Comparison of ENCODE assay signal across 10 cellular contexts in genomic region chr19:48735031-48735615, GRCh38. TPM values are rescaled to one million over a fixed set of nuclear protein-coding genes. Genes with fewer than 3 reads are reported as not detected.
DNase-seq lines count a peak whose midpoint lies in the region; ATAC-seq and TF ChIP-seq lines count a peak whose summit lies in the region.
"Had no signal": no experiment of that assay in that cellular context is flagged by ENCODE, and none has a peak within 500 bp of the region (broad histone marks: within the 10 kb centered on the region; RNA-seq: fewer than 3 reads in every experiment).

No MANE protein-coding gene starts in this region.

- peak; percentile 22 to 41 for TF ChIP-seq CTCF in Caco-2 (IDR thresholded peaks at IDR 0.05; ENCODE audit: insufficient read depth in 1 of 2, low read depth in 1 of 2, low read length in 1 of 2, severe bottlenecking in 1 of 2, unreplicated experiment in 1 of 2)

- intact Hi-C loops in Caco-2 (cut with micrococcal nuclease; ENCODE audit: unreplicated experiment), result no loop called here

- H3K4me1 Mint-ChIP-seq in Caco-2 (ENCODE audit: low read depth, unreplicated experiment), result peaks cover 33% of the 10 kb centered on the region
- peaks cover 7% of the 10 kb centered on the region for H3K4me1 Mint-ChIP-seq in T-helper 2 cell treated with Interferon-gamma antibody and Interleukin-4, amounts not matched to agents 5 μg/mL and 100 μg/mL, for 36 hours (ENCODE audit: low read depth)

- H3K27me3 ChIP-seq in Caco-2 (replicated peaks; ENCODE audit: control insufficient read depth, insufficient read depth, low read length), result no peaks in the 10 kb centered on the region
- peaks cover 12% of the 10 kb centered on the region for H3K27me3 ChIP-seq in iPS-20b (ENCODE audit: insufficient read depth, low read length)
- H3K27me3 ChIP-seq: testis had no signal

- CTCF ChIA-PET in Caco-2 (lab: Charles Lee), result interaction anchor here (0.6 to 1.2 kb wide), 7 partner anchors 10 to 59 kb away, joined by 3 to 7 read pairs (median 6); no protein-coding TSS in a partner anchor

- H3K27me3 Mint-ChIP-seq in Caco-2 (ENCODE audit: insufficient read depth, unreplicated experiment), result no peaks in the 10 kb centered on the region
- H3K27me3 Mint-ChIP-seq in T-helper 2 cell treated with Interferon-gamma antibody and Interleukin-4, amounts not matched to agents 5 μg/mL and 100 μg/mL, for 36 hours (ENCODE audit: low read depth), result peaks cover 3% of the 10 kb centered on the region

- no peaks in the 10 kb centered on the region for H3K36me3 ChIP-seq in Caco-2 (ENCODE audit: control insufficient read depth, insufficient read depth, low read length)
- H3K36me3 ChIP-seq in iPS-20b (ENCODE audit: insufficient read depth, low read depth, low read length), result no peaks in the 10 kb centered on the region

- DNase-seq in Caco-2 (peak; percentile 85 to 86), NCI-H526 (lab: John Stamatoyannopoulos, UW) (peak; percentile 75 to 87), hippocampal formation (lab: John Stamatoyannopoulos, UW) (no peak)
- DNase-seq in T-helper 2 cell treated with Interferon-gamma antibody and Interleukin-4, amounts not matched to agents 5 μg/mL and 100 μg/mL, for 36 hours (ENCODE audit: low spot score), result no peak
- DNase-seq: activated naive CD4-positive, alpha-beta T cell treated with anti-CD3 and anti-CD28 coated beads for 36 hours; head of caudate nucleus; testis had no signal

- H3K9me3 ChIP-seq in Caco-2 (no peaks in the 10 kb centered on the region), iPS-20b (ENCODE audit: insufficient read depth, low read depth, low read length) (no peaks in the 10 kb centered on the region)
- H3K9me3 ChIP-seq: testis had no signal

- H3K4me3 Mint-ChIP-seq in Caco-2 (ENCODE audit: unreplicated experiment), result peak overlapping the region; percentile 85
- no peak overlapping the region for H3K4me3 Mint-ChIP-seq in T-helper 2 cell treated with Interferon-gamma antibody and Interleukin-4, amounts not matched to agents 5 μg/mL and 100 μg/mL, for 36 hours
- H3K4me3 Mint-ChIP-seq: activated naive CD4-positive, alpha-beta T cell treated with anti-CD3 and anti-CD28 coated beads for 36 hours had no signal

- H3K27ac Mint-ChIP-seq in Caco-2 (ENCODE audit: unreplicated experiment), result peak overlapping the region; percentile 73
- H3K27ac Mint-ChIP-seq in T-helper 2 cell treated with Interferon-gamma antibody and Interleukin-4, amounts not matched to agents 5 μg/mL and 100 μg/mL, for 36 hours, result no peak overlapping the region
- H3K27ac Mint-ChIP-seq: activated naive CD4-positive, alpha-beta T cell treated with anti-CD3 and anti-CD28 coated beads for 36 hours had no signal

- POLR2A ChIA-PET in Caco-2 (lab: Charles Lee), result interaction anchor here (0.6 to 1.0 kb wide), 2 partner anchors 21 to 39 kb away, joined by 4 to 8 read pairs; no protein-coding TSS in a partner anchor

- no TSS peak for BruUV-seq in Caco-2 (replicated peaks; lab: Mats Ljungman, UMichigan)

- H3K4me3 ChIP-seq in Caco-2 (ENCODE audit: low read depth, low read length) (peak overlapping the region; percentile 55), iPS-20b (ENCODE audit: low read length) (peak overlapping the region; percentile 65)

- H3K9ac ChIP-seq in iPS-20b (ENCODE audit: low read depth, low read length), result peak overlapping the region; percentile 48; the same call in 1 of the 2 replicates

- no peak overlapping the region for H3K27ac ChIP-seq in iPS-20b (ENCODE audit: low read length)
- H3K27ac ChIP-seq: testis had no signal

- no peak for ATAC-seq in HG03135 (IDR thresholded peaks at IDR 0.05; ENCODE audit: unreplicated experiment)

- peaks cover 22% of the 10 kb centered on the region for H3K36me3 Mint-ChIP-seq in Caco-2 (ENCODE audit: insufficient read depth, unreplicated experiment)
- no peaks in the 10 kb centered on the region for H3K36me3 Mint-ChIP-seq in T-helper 2 cell treated with Interferon-gamma antibody and Interleukin-4, amounts not matched to agents 5 μg/mL and 100 μg/mL, for 36 hours (ENCODE audit: low read depth)

- no peaks in the 10 kb centered on the region for H3K9me3 Mint-ChIP-seq in Caco-2 (ENCODE audit: unreplicated experiment)
- no peaks in the 10 kb centered on the region for H3K9me3 Mint-ChIP-seq in T-helper 2 cell treated with Interferon-gamma antibody and Interleukin-4, amounts not matched to agents 5 μg/mL and 100 μg/mL, for 36 hours
- H3K9me3 Mint-ChIP-seq: activated naive CD4-positive, alpha-beta T cell treated with anti-CD3 and anti-CD28 coated beads for 36 hours had no signal

- H3K4me1 ChIP-seq in Caco-2 (peaks cover 10% of the 10 kb centered on the region), iPS-20b (ENCODE audit: insufficient read depth, low read length) (peaks cover 4% of the 10 kb centered on the region; the same call in 1 of the 2 replicates)
- H3K4me1 ChIP-seq: testis had no signal

RNA-seq across cellular contexts. Expression of gene RASIP1, which starts 5.3 kb away (rescaled TPM):
- 5.4 and 5.9 TPM in 2 replicates for total RNA-seq in Caco-2 (2022)

RNA-seq across cellular contexts. Expression of gene IZUMO1, which starts 11.6 kb away (rescaled TPM):
- 8.9 and 10.3 TPM in 2 replicates for total RNA-seq in Caco-2 (2022)
- total RNA-seq: activated naive CD4-positive, alpha-beta T cell treated with anti-CD3 and anti-CD28 coated beads for 36 hours; T-helper 1 cell treated with Interleukin-12 subunit alpha and Interleukin-12 subunit beta and Interleukin-4 antibody, amounts not matched to agents 30 ng/mL and 1 ng/mL, for 36 hours had no signal

RNA-seq across cellular contexts. Expression of gene MAMSTR, which starts 15.6 kb away (rescaled TPM):
- total RNA-seq in Caco-2 (2022), result 1.7 and 1.9 TPM in 2 replicates

RNA-seq across cellular contexts. Expression of gene FUT1, which starts 17.3 kb away (rescaled TPM):
- 26.1 and 30.5 TPM in 2 replicates for total RNA-seq in Caco-2 (2022)

RNA-seq across cellular contexts. Expression of gene FGF21, which starts 20.2 kb away (rescaled TPM):
- 1.9 and 3.0 TPM in 2 replicates for total RNA-seq in Caco-2 (2022)
- total RNA-seq: activated naive CD4-positive, alpha-beta T cell treated with anti-CD3 and anti-CD28 coated beads for 36 hours; T-helper 1 cell treated with Interleukin-12 subunit alpha and Interleukin-12 subunit beta and Interleukin-4 antibody, amounts not matched to agents 30 ng/mL and 1 ng/mL, for 36 hours; testis had no signal

Comparison
In these comparisons a context has a peak if more than half of its experiments do, and no peak if none do; other contexts are left out.
1. DNase-seq: peak in Caco-2 (2 of 2) and NCI-H526 (2 of 2); none in hippocampal formation (0 of 2) and T-helper 2 cell treated with Interferon-gamma antibody and Interleukin-4, amounts not matched to agents 5 μg/mL and 100 μg/mL, for 36 hours (single experiment).